Comparison of ENCODE assay signal across 2 cellular contexts in genomic region chr7:151254316-151254715, GRCh38.
TF ChIP-seq lines count a peak whose summit lies in the region.

No MANE protein-coding gene starts in this region.

TF ChIP-seq in H1, 55 proteins besides CTCF, POLR2A, EP300 and RAD21:
- TF ChIP-seq EZH2 (IDR thresholded peaks at IDR 0.05; ENCODE audit: low read depth, low read length, severe bottlenecking) (no peak), BRCA1 (IDR thresholded peaks at IDR 0.05; ENCODE audit: low read depth, low read length) (no peak), NRF1 (IDR thresholded peaks at IDR 0.05; ENCODE audit: low read depth, low read length) (no peak)

TF ChIP-seq in SK-N-SH treated with all-trans-retinoic acid at 6 μM for 48 hours, 23 proteins besides CTCF, POLR2A, EP300 and RAD21:
- TF ChIP-seq CSRNP3 (CRISPR knock-in tag; IDR thresholded peaks at IDR 0.05) (no peak), ZNF8 (CRISPR knock-in tag; IDR thresholded peaks at IDR 0.05) (no peak), ARNTL (CRISPR knock-in tag; IDR thresholded peaks at IDR 0.05; ENCODE audit: borderline replicate concordance, low read depth) (no peak), ZFP30 (CRISPR knock-in tag; IDR thresholded peaks at IDR 0.05) (no peak), ZNF565 (CRISPR knock-in tag; conservative IDR thresholded peaks at IDR 0.05; ENCODE audit: low read depth) (no peak), ZFP3 (CRISPR knock-in tag; IDR thresholded peaks at IDR 0.05) (no peak), SNAI2 (CRISPR knock-in tag; IDR thresholded peaks at IDR 0.05) (no peak), GLIS3 (CRISPR knock-in tag; IDR thresholded peaks at IDR 0.05) (no peak), PPARA (CRISPR knock-in tag; IDR thresholded peaks at IDR 0.05; ENCODE audit: borderline replicate concordance) (no peak)
- TF ChIP-seq, protein P1, sequence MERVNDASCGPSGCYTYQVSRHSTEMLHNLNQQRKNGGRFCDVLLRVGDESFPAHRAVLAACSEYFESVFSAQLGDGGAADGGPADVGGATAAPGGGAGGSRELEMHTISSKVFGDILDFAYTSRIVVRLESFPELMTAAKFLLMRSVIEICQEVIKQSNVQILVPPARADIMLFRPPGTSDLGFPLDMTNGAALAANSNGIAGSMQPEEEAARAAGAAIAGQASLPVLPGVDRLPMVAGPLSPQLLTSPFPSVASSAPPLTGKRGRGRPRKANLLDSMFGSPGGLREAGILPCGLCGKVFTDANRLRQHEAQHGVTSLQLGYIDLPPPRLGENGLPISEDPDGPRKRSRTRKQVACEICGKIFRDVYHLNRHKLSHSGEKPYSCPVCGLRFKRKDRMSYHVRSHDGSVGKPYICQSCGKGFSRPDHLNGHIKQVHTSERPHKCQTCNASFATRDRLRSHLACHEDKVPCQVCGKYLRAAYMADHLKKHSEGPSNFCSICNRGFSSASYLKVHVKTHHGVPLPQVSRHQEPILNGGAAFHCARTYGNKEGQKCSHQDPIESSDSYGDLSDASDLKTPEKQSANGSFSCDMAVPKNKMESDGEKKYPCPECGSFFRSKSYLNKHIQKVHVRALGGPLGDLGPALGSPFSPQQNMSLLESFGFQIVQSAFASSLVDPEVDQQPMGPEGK (CRISPR knock-in tag; IDR thresholded peaks at IDR 0.05; ENCODE audit: borderline replicate concordance) = no peak
- TF ChIP-seq, protein P2, sequence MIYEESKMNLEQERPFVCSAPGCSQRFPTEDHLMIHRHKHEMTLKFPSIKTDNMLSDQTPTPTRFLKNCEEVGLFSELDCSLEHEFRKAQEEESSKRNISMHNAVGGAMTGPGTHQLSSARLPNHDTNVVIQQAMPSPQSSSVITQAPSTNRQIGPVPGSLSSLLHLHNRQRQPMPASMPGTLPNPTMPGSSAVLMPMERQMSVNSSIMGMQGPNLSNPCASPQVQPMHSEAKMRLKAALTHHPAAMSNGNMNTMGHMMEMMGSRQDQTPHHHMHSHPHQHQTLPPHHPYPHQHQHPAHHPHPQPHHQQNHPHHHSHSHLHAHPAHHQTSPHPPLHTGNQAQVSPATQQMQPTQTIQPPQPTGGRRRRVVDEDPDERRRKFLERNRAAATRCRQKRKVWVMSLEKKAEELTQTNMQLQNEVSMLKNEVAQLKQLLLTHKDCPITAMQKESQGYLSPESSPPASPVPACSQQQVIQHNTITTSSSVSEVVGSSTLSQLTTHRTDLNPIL (CRISPR knock-in tag; IDR thresholded peaks at IDR 0.05; ENCODE audit: low read depth) = no peak
